ENCODE assay signal across 17 cellular contexts in genomic region chrX:128460835-128461234, GRCh38.
DNase-seq lines count a peak whose midpoint lies in the region; ATAC-seq and TF ChIP-seq lines count a peak whose summit lies in the region.
"Had no signal": no experiment of that assay in that cellular context is flagged by ENCODE, and none has a peak within 500 bp of the region (broad histone marks: within the 10 kb centered on the region; RNA-seq: fewer than 3 reads in every experiment).

No MANE protein-coding gene starts in this region.

- in situ Hi-C loops in mammary epithelial cell (cut with MboI; ENCODE audit: low sequenced_read_pairs in 2 of 2): no loop called here

- H3K27me3 Mint-ChIP-seq in neural crest cell (ENCODE audit: low read depth): no peaks in the 10 kb centered on the region
- H3K27me3 Mint-ChIP-seq in activated CD4-positive, alpha-beta memory T cell treated with anti-CD3 and anti-CD28 coated beads for 36 hours: no peaks in the 10 kb centered on the region
- H3K27me3 Mint-ChIP-seq: CD8-positive, alpha-beta memory T cell had no signal

- dilution Hi-C loops in mammary epithelial cell (cut with HindIII; ENCODE audit: low sequenced_read_pairs): no loop called here

- H3K4me2 ChIP-seq in mammary epithelial cell (ENCODE audit: insufficient read depth, low read depth, low read length): no peak overlapping the region

- H3K27ac Mint-ChIP-seq in neural crest cell (ENCODE audit: unreplicated experiment): no peak overlapping the region
- no peak overlapping the region for H3K27ac Mint-ChIP-seq in activated CD4-positive, alpha-beta memory T cell treated with anti-CD3 and anti-CD28 coated beads for 36 hours
- H3K27ac Mint-ChIP-seq: CD8-positive, alpha-beta memory T cell had no signal

- H3K79me2 ChIP-seq in mammary epithelial cell (ENCODE audit: insufficient read depth, low read length): no peaks in the 10 kb centered on the region

- H3K27me3 ChIP-seq in mammary epithelial cell (ENCODE audit: insufficient read depth, low read length): no peaks in the 10 kb centered on the region
- H3K27me3 ChIP-seq: neutrophil, SJSA1 had no signal

- H4K20me1 ChIP-seq in mammary epithelial cell (ENCODE audit: insufficient read depth, low read length): no peaks in the 10 kb centered on the region

- no peak overlapping the region for H2AFZ ChIP-seq in mammary epithelial cell (ENCODE audit: low read depth, low read length)

- no peaks in the 10 kb centered on the region for H3K36me3 Mint-ChIP-seq in neural crest cell (ENCODE audit: low read depth)
- H3K36me3 Mint-ChIP-seq in activated CD4-positive, alpha-beta memory T cell treated with anti-CD3 and anti-CD28 coated beads for 36 hours: no peaks in the 10 kb centered on the region

- H3K4me1 Mint-ChIP-seq in neural crest cell: peaks cover 4% of the 10 kb centered on the region
- H3K4me1 Mint-ChIP-seq in activated CD4-positive, alpha-beta memory T cell treated with anti-CD3 and anti-CD28 coated beads for 36 hours (ENCODE audit: low read depth): no peaks in the 10 kb centered on the region
- H3K4me1 Mint-ChIP-seq: CD8-positive, alpha-beta memory T cell had no signal

- no peak for ATAC-seq in HG03025 (IDR thresholded peaks at IDR 0.05; ENCODE audit: low FRiP score, unreplicated experiment)

- POLR2A ChIA-PET in activated CD4-positive, alpha-beta memory T cell treated with anti-CD3 and anti-CD28 coated beads for 36 hours (lab: Charles Lee): no interaction called here

- H3K4me3 Mint-ChIP-seq in neural crest cell: no peak overlapping the region
- H3K4me3 Mint-ChIP-seq in activated CD4-positive, alpha-beta memory T cell treated with anti-CD3 and anti-CD28 coated beads for 36 hours: no peak overlapping the region
- H3K4me3 Mint-ChIP-seq: CD8-positive, alpha-beta memory T cell had no signal

- intact Hi-C loops in mammary epithelial cell (cut with micrococcal nuclease): no loop called here
- intact Hi-C loops in activated CD4-positive, alpha-beta memory T cell treated with anti-CD3 and anti-CD28 coated beads for 36 hours (cut with micrococcal nuclease): no loop called here

- H3K9ac ChIP-seq in mammary epithelial cell (ENCODE audit: insufficient read depth, low read length): no peak overlapping the region

- no peaks in the 10 kb centered on the region for H3K9me3 Mint-ChIP-seq in neural crest cell
- no peaks in the 10 kb centered on the region for H3K9me3 Mint-ChIP-seq in activated CD4-positive, alpha-beta memory T cell treated with anti-CD3 and anti-CD28 coated beads for 36 hours

- TF ChIP-seq CTCF in mammary epithelial cell (conservative IDR thresholded peaks at IDR 0.05 in 1 of 2, IDR thresholded peaks at IDR 0.05 in 1 of 2; ENCODE audit: extremely low read depth in 1 of 2, insufficient read depth in 1 of 2, low read depth in 1 of 2, low read length in 2 of 2) (peak; percentile 24 to 43), neural crest cell (conservative IDR thresholded peaks at IDR 0.05) (peak; percentile 50)

- no TSS peak for BruUV-seq in mammary epithelial cell (replicated peaks; lab: Mats Ljungman, UMichigan)

- DNase-seq in NCI-H1092 treated with DMSO at 0.1 percent for 48 hours (lab: John Stamatoyannopoulos, UW) (peak; percentile 0), NCI-H1092 (lab: John Stamatoyannopoulos, UW) (no peak), NCI-H82 (lab: John Stamatoyannopoulos, UW) (peak; percentile 72), mammary epithelial cell (no peak), neural crest cell (ENCODE audit: low read depth, low spot score) (no peak), NCI-H2227 (lab: John Stamatoyannopoulos, UW; ENCODE audit: unreplicated experiment) (no peak)
- DNase-seq in activated CD4-positive, alpha-beta memory T cell treated with anti-CD3 and anti-CD28 coated beads for 36 hours: no peak
- DNase-seq: activated CD8-positive, alpha-beta memory T cell treated with anti-CD3 and anti-CD28 coated beads for 24 hours; activated gamma-delta T cell; CD8-positive, alpha-beta memory T cell; hippocampal formation; NCI-H1048; stimulated activated naive CD4-positive, alpha-beta T cell had no signal

- WGBS in mammary epithelial cell (ENCODE audit: low coverage, missing lambda C conversion rate): 50% methylated on average over 6 of the region's 6 CpGs

- no peak overlapping the region for H3K27ac ChIP-seq in mammary epithelial cell (ENCODE audit: insufficient read depth, low read depth, low read length)
- H3K27ac ChIP-seq: neutrophil, SJSA1 had no signal

- H3K4me3 ChIP-seq in mammary epithelial cell (replicated peaks in 1 of 3; ENCODE audit: insufficient read depth in 1 of 3, low read depth in 2 of 3, low read length in 3 of 3): no peak overlapping the region
- H3K4me3 ChIP-seq: lung, SJSA1 had no signal

- no peaks in the 10 kb centered on the region for H3K9me3 ChIP-seq in mammary epithelial cell (replicated peaks; ENCODE audit: insufficient read depth, low read length)
- H3K9me3 ChIP-seq: neutrophil, SJSA1 had no signal

- peaks cover 22% of the 10 kb centered on the region for H3K4me1 ChIP-seq in mammary epithelial cell (ENCODE audit: insufficient read depth, low read length)
- H3K4me1 ChIP-seq: SJSA1 had no signal

- CTCF ChIA-PET in mammary epithelial cell (lab: Charles Lee; ENCODE audit: low non-redundant PET): no interaction called here
- CTCF ChIA-PET in activated CD4-positive, alpha-beta memory T cell treated with anti-CD3 and anti-CD28 coated beads for 36 hours (lab: Charles Lee): no interaction called here

- no peaks in the 10 kb centered on the region for H3K36me3 ChIP-seq in mammary epithelial cell (ENCODE audit: insufficient read depth, low read length)
- H3K36me3 ChIP-seq: neutrophil, SJSA1 had no signal

Comparison
In these comparisons a context has a peak if more than half of its experiments do, and no peak if none do; other contexts are left out.
1. DNase-seq: peak in NCI-H1092 treated with DMSO at 0.1 percent for 48 hours (single experiment) and NCI-H82 (single experiment); none in NCI-H1092 (single experiment), mammary epithelial cell (single experiment), neural crest cell (single experiment), NCI-H2227 (single experiment) and activated CD4-positive, alpha-beta memory T cell treated with anti-CD3 and anti-CD28 coated beads for 36 hours (single experiment).